17 cellular contexts compared by ENCODE assay signal in genomic region chr6:128631031-128631430, GRCh38.
DNase-seq lines count a peak whose midpoint lies in the region; ATAC-seq and TF ChIP-seq lines count a peak whose summit lies in the region.
"Had no signal": no experiment of that assay in that cellular context is flagged by ENCODE, and none has a peak within 500 bp of the region (broad histone marks: within the 10 kb centered on the region; RNA-seq: fewer than 3 reads in every experiment).

No MANE protein-coding gene starts in this region.

- H3K4me1 Mint-ChIP-seq in GM23338: no peaks in the 10 kb centered on the region
- H3K4me1 Mint-ChIP-seq in nephron progenitor cell: no peaks in the 10 kb centered on the region
- no peaks in the 10 kb centered on the region for H3K4me1 Mint-ChIP-seq in natural killer cell treated with Interleukin-12 subunit alpha and Interleukin-12 subunit beta and Interleukin-15 and Interleukin-18, amount 100 ng/mL, for 72 hours (ENCODE audit: low read depth in 2 of 2)

- H3K4me3 Mint-ChIP-seq in GM23338 (no peak overlapping the region), nephron progenitor cell (no peak overlapping the region)
- H3K4me3 Mint-ChIP-seq in natural killer cell treated with Interleukin-12 subunit alpha and Interleukin-12 subunit beta and Interleukin-15 and Interleukin-18, amount 100 ng/mL, for 72 hours: no peak overlapping the region
- H3K4me3 Mint-ChIP-seq: CD4-positive, alpha-beta memory T cell; HFFc6 had no signal

- POLR2A ChIA-PET in PC-9 (lab: Charles Lee; ENCODE audit: unreplicated experiment): no interaction called here

- TF ChIP-seq CTCF in GM23338 (conservative IDR thresholded peaks at IDR 0.05; ENCODE audit: low read depth in 2 of 2): no peak
- no peak for TF ChIP-seq CTCF in PC-9 (conservative IDR thresholded peaks at IDR 0.05)
- no peak for TF ChIP-seq CTCF in left ventricle myocardium inferior (IDR thresholded peaks at IDR 0.05; ENCODE audit: borderline replicate concordance)
- no peak for TF ChIP-seq CTCF in nephron progenitor cell (IDR thresholded peaks at IDR 0.05)

- H3K4me1 ChIP-seq in GM23338 (ENCODE audit: insufficient read depth): no peaks in the 10 kb centered on the region
- peaks cover 47% of the 10 kb centered on the region for H3K4me1 ChIP-seq in PC-9 (replicated peaks; ENCODE audit: insufficient read depth)
- H3K4me1 ChIP-seq in left ventricle myocardium inferior: peaks cover 34% of the 10 kb centered on the region

- no peaks in the 10 kb centered on the region for H3K27me3 ChIP-seq in GM23338 (ENCODE audit: insufficient read depth)
- no peaks in the 10 kb centered on the region for H3K27me3 ChIP-seq in PC-9 (ENCODE audit: insufficient read depth, low read depth)
- no peaks in the 10 kb centered on the region for H3K27me3 ChIP-seq in left ventricle myocardium inferior (ENCODE audit: low read depth)

- CTCF ChIA-PET in PC-9 (lab: Charles Lee): no interaction called here

- intact Hi-C loops in PC-9 (cut with micrococcal nuclease; ENCODE audit: unreplicated experiment) (no loop called here), left ventricle myocardium inferior (cut with micrococcal nuclease) (no loop called here)

- ATAC-seq in GM23338: no peak
- ATAC-seq in natural killer cell treated with Interleukin-12 subunit alpha and Interleukin-12 subunit beta and Interleukin-15 and Interleukin-18, amount 100 ng/mL, for 72 hours: no peak

- H3K9me3 ChIP-seq in PC-9 (ENCODE audit: insufficient read depth, low read depth) (peaks cover 3% of the 10 kb centered on the region; the same call in 1 of the 2 replicates), left ventricle myocardium inferior (replicated peaks) (no peaks in the 10 kb centered on the region)
- H3K9me3 ChIP-seq: HAP-1 had no signal

- H3K9me3 Mint-ChIP-seq in GM23338 (no peaks in the 10 kb centered on the region), nephron progenitor cell (no peaks in the 10 kb centered on the region)
- peaks cover 6% of the 10 kb centered on the region for H3K9me3 Mint-ChIP-seq in natural killer cell treated with Interleukin-12 subunit alpha and Interleukin-12 subunit beta and Interleukin-15 and Interleukin-18, amount 100 ng/mL, for 72 hours
- H3K9me3 Mint-ChIP-seq: HFFc6 had no signal

- no peaks in the 10 kb centered on the region for H3K36me3 Mint-ChIP-seq in GM23338 (ENCODE audit: low read depth)
- no peaks in the 10 kb centered on the region for H3K36me3 Mint-ChIP-seq in nephron progenitor cell (ENCODE audit: low read depth)
- H3K36me3 Mint-ChIP-seq in natural killer cell treated with Interleukin-12 subunit alpha and Interleukin-12 subunit beta and Interleukin-15 and Interleukin-18, amount 100 ng/mL, for 72 hours: no peaks in the 10 kb centered on the region
- H3K36me3 Mint-ChIP-seq: CD4-positive, alpha-beta memory T cell had no signal

- H3K27me3 Mint-ChIP-seq in GM23338 (ENCODE audit: insufficient read depth, low read depth, poor library complexity) (no peaks in the 10 kb centered on the region), nephron progenitor cell (ENCODE audit: low read depth, poor library complexity) (peaks cover 3% of the 10 kb centered on the region)
- no peaks in the 10 kb centered on the region for H3K27me3 Mint-ChIP-seq in natural killer cell treated with Interleukin-12 subunit alpha and Interleukin-12 subunit beta and Interleukin-15 and Interleukin-18, amount 100 ng/mL, for 72 hours

- H3K36me3 ChIP-seq in GM23338 (ENCODE audit: insufficient read depth) (no peaks in the 10 kb centered on the region), PC-9 (ENCODE audit: low read depth) (no peaks in the 10 kb centered on the region), left ventricle myocardium inferior (no peaks in the 10 kb centered on the region)
- H3K36me3 ChIP-seq: HAP-1 had no signal

- no peak overlapping the region for H3K4me2 ChIP-seq in GM23338
- H3K4me2 ChIP-seq in PC-9: peak overlapping the region; percentile 39; the same call in 1 of the 2 replicates

- no TSS peak for BruUV-seq in PC-9 (replicated peaks; lab: Mats Ljungman, UMichigan)

- H3F3A ChIP-seq in GM23338 (replicated peaks; ENCODE audit: low read depth): no peaks in the 10 kb centered on the region
- peaks cover 20% of the 10 kb centered on the region for H3F3A ChIP-seq in PC-9 (ENCODE audit: insufficient read depth, low read depth)

- H2AFZ ChIP-seq in GM23338: no peak overlapping the region; the same call in 1 of the 2 replicates
- no peak overlapping the region for H2AFZ ChIP-seq in PC-9

- DNase-seq in GM23338 (ENCODE audit: low spot score): no peak
- DNase-seq in PC-9: no peak
- DNase-seq in left ventricle myocardium inferior: no peak
- DNase-seq in nephron progenitor cell: no peak
- no peak for DNase-seq in HK-2 (ENCODE audit: unreplicated experiment)
- no peak for DNase-seq in natural killer cell treated with Interleukin-12 subunit alpha and Interleukin-12 subunit beta and Interleukin-15 and Interleukin-18, amount 100 ng/mL, for 72 hours (ENCODE audit: low spot score)
- DNase-seq in cerebellar cortex (ENCODE audit: low spot score): no peak
- DNase-seq: C1 segment of cervical spinal cord; Calu3; CD4-positive, alpha-beta memory T cell; COR-L47; DND-41; GDM1; GOT3; HFFc6 had no signal

- H3K9me2 ChIP-seq in GM23338 (ENCODE audit: insufficient read depth) (no peaks in the 10 kb centered on the region), PC-9 (ENCODE audit: insufficient read depth) (no peaks in the 10 kb centered on the region)

- H3K4me3 ChIP-seq in GM23338: no peak overlapping the region
- no peak overlapping the region for H3K4me3 ChIP-seq in PC-9
- no peak overlapping the region for H3K4me3 ChIP-seq in left ventricle myocardium inferior
- H3K4me3 ChIP-seq: GM12878, HAP-1 had no signal

- H3K27ac ChIP-seq in GM23338 (ENCODE audit: low read depth): no peak overlapping the region
- H3K27ac ChIP-seq in PC-9: peak overlapping the region; percentile 44; the same call in 1 of the 2 replicates
- peak overlapping the region; percentile 43 for H3K27ac ChIP-seq in left ventricle myocardium inferior (replicated peaks)

- H3K79me2 ChIP-seq in GM23338 (replicated peaks; ENCODE audit: insufficient read depth): no peaks in the 10 kb centered on the region
- H3K79me2 ChIP-seq in PC-9 (ENCODE audit: low read depth): no peaks in the 10 kb centered on the region

- H4K20me1 ChIP-seq in GM23338 (replicated peaks; ENCODE audit: insufficient read depth) (no peaks in the 10 kb centered on the region), PC-9 (ENCODE audit: insufficient read depth) (no peaks in the 10 kb centered on the region)

- H3K27ac Mint-ChIP-seq in GM23338: 0 out of 2 replicates have a peak overlapping the region, but pooled peaks have one; percentile 19
- peak overlapping the region; percentile 31 for H3K27ac Mint-ChIP-seq in nephron progenitor cell
- no peak overlapping the region for H3K27ac Mint-ChIP-seq in natural killer cell treated with Interleukin-12 subunit alpha and Interleukin-12 subunit beta and Interleukin-15 and Interleukin-18, amount 100 ng/mL, for 72 hours
- H3K27ac Mint-ChIP-seq: CD4-positive, alpha-beta memory T cell; HFFc6 had no signal

TF ChIP-seq in GM23338, 12 proteins besides CTCF, POLR2A, EP300 and RAD21:
- TF ChIP-seq ETS1 (IDR thresholded peaks at IDR 0.05) (no peak), CREB1 (CRISPR knock-in tag; IDR thresholded peaks at IDR 0.05; ENCODE audit: low read depth) (no peak)

Comparison
In these comparisons a context has a peak if more than half of its experiments do, and no peak if none do; other contexts are left out.
1. H3K27ac Mint-ChIP-seq: peak in GM23338 (single experiment) and nephron progenitor cell (single experiment); none in natural killer cell treated with Interleukin-12 subunit alpha and Interleukin-12 subunit beta and Interleukin-15 and Interleukin-18, amount 100 ng/mL, for 72 hours (0 of 2).